In the genomic region with DNA sequence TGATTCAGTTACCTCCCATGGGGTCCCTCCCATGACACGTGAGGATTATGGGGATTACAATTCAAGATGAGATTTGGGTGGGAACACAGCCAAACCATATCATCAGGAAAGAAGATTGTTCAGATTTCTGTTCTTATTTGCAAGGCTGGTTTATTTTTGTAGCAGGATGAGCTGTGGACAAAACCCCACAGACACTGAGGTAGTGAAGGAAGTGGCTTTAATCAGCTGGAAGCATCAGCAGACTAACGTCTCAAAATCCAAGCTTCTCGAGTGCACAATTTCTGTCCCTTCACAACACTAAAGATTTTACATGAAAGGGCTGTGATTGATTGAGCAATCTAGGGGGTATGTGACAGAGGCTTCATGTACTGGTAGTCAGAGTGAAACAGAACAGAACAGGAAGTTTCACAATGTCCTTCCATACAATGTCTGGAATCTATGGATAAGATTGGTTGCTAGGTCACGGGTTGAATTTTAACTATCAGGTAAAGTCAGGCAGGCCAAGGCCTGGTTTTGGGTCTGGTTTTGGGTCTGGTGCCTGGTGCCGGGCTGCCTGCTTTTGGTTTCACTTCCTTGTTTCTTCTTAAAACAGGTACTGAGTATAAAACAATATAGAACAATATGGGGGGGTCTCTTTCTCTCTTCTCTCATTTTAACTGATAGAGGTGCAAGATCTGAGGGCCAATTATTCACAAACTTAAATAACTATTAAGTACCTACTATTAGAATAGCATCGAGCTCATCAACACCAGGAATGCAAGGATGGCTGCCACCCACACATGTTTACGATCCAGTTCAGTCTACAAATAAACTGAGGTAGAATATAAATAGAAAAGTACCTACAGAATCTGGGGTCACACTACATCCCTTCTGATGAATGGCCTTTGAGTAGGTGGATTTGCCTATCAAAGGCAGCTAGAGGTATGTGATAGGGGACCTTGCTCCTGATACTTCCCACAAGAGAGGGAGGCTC, we compare ENCODE assay signal across 11 cellular contexts.
DNase-seq lines count a peak whose midpoint lies in the region; ATAC-seq and TF ChIP-seq lines count a peak whose summit lies in the region.
"Had no signal": no experiment of that assay in that cellular context is flagged by ENCODE, and none has a peak within 500 bp of the region (broad histone marks: within the 10 kb centered on the region; RNA-seq: fewer than 3 reads in every experiment).

No MANE protein-coding gene starts in this region.

- H3K27ac Mint-ChIP-seq in CD14-positive monocyte (peak overlapping the region in 1 of 7 donors; percentile 93), naive B cell (peak overlapping the region in 5 of 6 donors; percentile 82 to 97 (median 96))

- H3K4me3 ChIP-seq in coronary artery: no peak overlapping the region
- H3K4me3 ChIP-seq in ovary: no peak overlapping the region
- H3K4me3 ChIP-seq: testis had no signal

- no peak for TF ChIP-seq POLR2A in ovary (IDR thresholded peaks at IDR 0.05)

- H3K9me3 Mint-ChIP-seq in CD14-positive monocyte (peaks cover 0 to 6% (median 3%) of the 10 kb centered on the region in 7 donors), naive B cell (no peaks in the 10 kb centered on the region)

- H3K36me3 Mint-ChIP-seq in CD14-positive monocyte: peaks cover 0 to 3% of the 10 kb centered on the region in 2 donors
- no peaks in the 10 kb centered on the region for H3K36me3 Mint-ChIP-seq in naive B cell

- intact Hi-C loops in CD14-positive monocyte (cut with micrococcal nuclease) (loop anchor here in 1 of 2 donors (10.0 kb wide), 2 partner anchors 224 to 246 kb away; no protein-coding TSS in a partner anchor), ovary (cut with DNase I) (no loop called here)

- H3K36me3 ChIP-seq in ovary: no peaks in the 10 kb centered on the region
- H3K36me3 ChIP-seq: neutrophil had no signal

- H3K4me1 ChIP-seq in ovary (ENCODE audit: insufficient read depth): peaks cover 6% of the 10 kb centered on the region

- H3K27me3 Mint-ChIP-seq in CD14-positive monocyte (ENCODE audit: low read depth in 3 of 3) (peaks cover 0 to 1% (median 0%) of the 10 kb centered on the region in 3 donors), naive B cell (no peaks in the 10 kb centered on the region)

- ATAC-seq in naive B cell (ENCODE audit: low read depth in 2 of 2): peak; percentile 73 to 79
- ATAC-seq in HG02678 (IDR thresholded peaks at IDR 0.05; ENCODE audit: unreplicated experiment): no peak

- H3K4me1 Mint-ChIP-seq in CD14-positive monocyte (no peaks in the 10 kb centered on the region), naive B cell (peaks cover 0 to 13% (median 12%) of the 10 kb centered on the region in 3 donors)

- H3K4me3 Mint-ChIP-seq in CD14-positive monocyte: peak overlapping the region; percentile 59 to 84
- H3K4me3 Mint-ChIP-seq in naive B cell: peak overlapping the region in 7 of 8 donors; percentile 24 to 71 (median 45)

- TF ChIP-seq EP300 in ovary (IDR thresholded peaks at IDR 0.05): no peak

- TF ChIP-seq CTCF in CD14-positive monocyte (IDR thresholded peaks at IDR 0.05) (no peak), coronary artery (IDR thresholded peaks at IDR 0.05) (no peak), ovary (IDR thresholded peaks at IDR 0.05) (no peak)

- H3K9me3 ChIP-seq in ovary: no peaks in the 10 kb centered on the region
- H3K9me3 ChIP-seq: neutrophil, testis had no signal

- peak; percentile 65 for DNase-seq in CD14-positive monocyte (ENCODE audit: low spot score)
- DNase-seq in NCI-H226: peak; percentile 26
- no peak for DNase-seq in coronary artery (ENCODE audit: low spot score)
- DNase-seq in naive B cell: peak; percentile 72
- DNase-seq in NCI-H748 treated with DMSO at 0.1 percent for 48 hours (lab: John Stamatoyannopoulos, UW): no peak
- no peak for DNase-seq in ovary
- DNase-seq in foreskin melanocyte: no peak
- DNase-seq: cerebellar nuclear complex, testis had no signal

- H3K27ac ChIP-seq in coronary artery (peak overlapping the region; percentile 33 to 76), ovary (no peak overlapping the region)
- H3K27ac ChIP-seq: neutrophil, testis had no signal

- WGBS in ovary, 3 donors: 92 to 95% (median 93%) methylated on average over 7 of the region's 7 CpGs

- H3K27me3 ChIP-seq in ovary: no peaks in the 10 kb centered on the region
- H3K27me3 ChIP-seq: testis had no signal

Comparison
In these comparisons a context has a peak if more than half of its experiments do, and no peak if none do; other contexts are left out.
1. DNase-seq: peak in CD14-positive monocyte (single experiment), NCI-H226 (single experiment) and naive B cell (single experiment); none in coronary artery (single experiment), NCI-H748 treated with DMSO at 0.1 percent for 48 hours (single experiment), ovary (0 of 5) and foreskin melanocyte (single experiment).
2. H3K27ac ChIP-seq: peak in coronary artery (2 of 2); none in ovary (0 of 2).